In genomic region chr10:133336131-133337078, GRCh38 we compare ENCODE assay signal across 9 cellular contexts. TPM values are rescaled to one million over a fixed set of nuclear protein-coding genes. Genes with fewer than 3 reads are reported as not detected.
DNase-seq lines count a peak whose midpoint lies in the region; ATAC-seq, FAIRE-seq and TF ChIP-seq lines count a peak whose summit lies in the region.
"Had no signal": no experiment of that assay in that cellular context is flagged by ENCODE, and none has a peak within 500 bp of the region (broad histone marks: within the 10 kb centered on the region; RNA-seq: fewer than 3 reads in every experiment).

Gene CALY, minus strand, starts transcription at chr10:133336896. Its CDS starts 7,907 bp downstream, at chr10:133328989.

- no peak within 1 kb of the TSS for H3K27ac ChIP-seq in H1 (ENCODE audit: low read depth, low read length)

- H3K9me3 ChIP-seq in H1 (ENCODE audit: insufficient read depth in 2 of 2, low read depth in 1 of 2, low read length in 1 of 2), result peaks cover 0 to 12% of the 10 kb centered on the region in 2 experiments; a peak in 1 of 4 replicates

- no peak within 1 kb of the TSS for H2BK20ac ChIP-seq in H1 (ENCODE audit: low read length)

- H3K79me1 ChIP-seq in H1 (ENCODE audit: low read depth, low read length), result no peaks in the 10 kb centered on the region

- H3K23me2 ChIP-seq in H1 (ENCODE audit: low read depth, low read length), result peaks cover 32% of the 10 kb centered on the region; the same call in 1 of the 2 replicates

- intact Hi-C loops in posterior cingulate gyrus (cut with DNase I), result no loop called here

- no peak for TF ChIP-seq CTCF in H1 (IDR thresholded peaks at IDR 0.05; ENCODE audit: control extremely low read depth in 1 of 3, insufficient read depth in 1 of 3, low read depth in 1 of 3, low read length in 3 of 3)

- TF ChIP-seq RAD21 in H1 (IDR thresholded peaks at IDR 0.05 in 1 of 2, conservative IDR thresholded peaks at IDR 0.05 in 1 of 2; ENCODE audit: low read depth in 2 of 2, low read length in 2 of 2), result no peak

- H2BK120ac ChIP-seq in H1 (replicated peaks; ENCODE audit: low read depth, low read length), result no peak within 1 kb of the TSS

- TF ChIP-seq EP300 in H1 (IDR thresholded peaks at IDR 0.05; ENCODE audit: borderline replicate concordance in 1 of 2, low read depth in 2 of 2, low read length in 2 of 2), result no peak

- ATAC-seq in GM21576 (IDR thresholded peaks at IDR 0.05; ENCODE audit: unreplicated experiment) (no peak), GM21825 (IDR thresholded peaks at IDR 0.05; ENCODE audit: unreplicated experiment) (no peak)

- H2AK5ac ChIP-seq in H1 (ENCODE audit: low read depth, low read length), result peak within 1 kb of the TSS; percentile 82; the same call in 1 of the 2 replicates

- peaks cover 27 to 58% (median 54%) of the 10 kb centered on the region in 4 experiments for H3K27me3 ChIP-seq in H1 (replicated peaks in 1 of 4; ENCODE audit: control insufficient read depth in 3 of 4, extremely low read depth in 1 of 4, insufficient read depth in 3 of 4, low read length in 3 of 4)

- no peak within 1 kb of the TSS for H3K4ac ChIP-seq in H1 (replicated peaks; ENCODE audit: insufficient read length, low read depth, low read length)

- peak within 1 kb of the TSS; percentile 35 to 64; a peak in 3 of 4 replicates for H3K4me2 ChIP-seq in H1 (ENCODE audit: insufficient read depth in 1 of 2, low read depth in 2 of 2, low read length in 2 of 2)

- no peaks in the 10 kb centered on the region for H3K79me2 ChIP-seq in H1 (ENCODE audit: control insufficient read depth in 1 of 2, insufficient read depth in 2 of 2, low read length in 2 of 2)

- POLR2A ChIA-PET in H1 (lab: Charles Lee; ENCODE audit: partially characterized antibody), result interaction anchor here (0.7 to 2.5 kb wide), 7 partner anchors 8 to 21 kb away, joined by 3 to 8 read pairs (median 3); partner anchors contain the start of genes FUOM and PRAP1

- H4K5ac ChIP-seq in H1 (ENCODE audit: insufficient read length, low read depth, low read length), result no peak within 1 kb of the TSS

- H3K14ac ChIP-seq in H1 (ENCODE audit: insufficient read length), result no peak within 1 kb of the TSS

- TF ChIP-seq POLR2A in H1 (IDR thresholded peaks at IDR 0.05; ENCODE audit: control extremely low read depth in 1 of 2, low read depth in 2 of 2, low read length in 2 of 2), result no peak

- FAIRE-seq in H1 (lab: Jason Lieb, UNC) (no peak), urothelium cell line (lab: Jason Lieb, UNC) (no peak)

- peak within 1 kb of the TSS in 1 of 4 experiments; percentile 58; a peak in 2 of 8 replicates for H3K4me3 ChIP-seq in H1 (ENCODE audit: extremely low read depth in 1 of 4, insufficient read depth in 2 of 4, low read depth in 3 of 4, low read length in 4 of 4)

- CTCF ChIA-PET in H1 (lab: Charles Lee; ENCODE audit: partially characterized antibody), result interaction anchor here (1.0 to 1.5 kb wide), 3 partner anchors 8 to 11 kb away, joined by 3 to 5 read pairs (median 4); partner anchors contain the start of gene PRAP1

- peak within 1 kb of the TSS; percentile 90 for H3K56ac ChIP-seq in H1 (replicated peaks; ENCODE audit: insufficient read length, low read depth, low read length)

- no peak within 1 kb of the TSS for H4K91ac ChIP-seq in H1 (replicated peaks; ENCODE audit: insufficient read length, low read length)

- peak within 1 kb of the TSS; percentile 50; the same call in 1 of the 2 replicates for H2BK12ac ChIP-seq in H1 (ENCODE audit: low read depth, low read length)

- no peak within 1 kb of the TSS for H2BK5ac ChIP-seq in H1 (ENCODE audit: low read depth, low read length)

- no peaks in the 10 kb centered on the region; a peak in 1 of 8 replicates for H3K36me3 ChIP-seq in H1 (ENCODE audit: control insufficient read depth in 2 of 4, insufficient read depth in 4 of 4, low read length in 3 of 4)

- no peak within 1 kb of the TSS for H2AFZ ChIP-seq in H1 (ENCODE audit: low read length)

- H3K9ac ChIP-seq in H1 (replicated peaks in 1 of 4; ENCODE audit: extremely low read depth in 1 of 4, low read depth in 3 of 4, low read length in 3 of 4), result no peak within 1 kb of the TSS

- H3K4me1 ChIP-seq in H1 (replicated peaks in 1 of 4; ENCODE audit: control insufficient read depth in 3 of 4, insufficient read depth in 4 of 4, low read length in 3 of 4), result peaks cover 0 to 18% (median 4%) of the 10 kb centered on the region in 4 experiments; a peak in 5 of 7 replicates

- H3K18ac ChIP-seq in H1 (ENCODE audit: extremely low read depth, low read length), result no peak within 1 kb of the TSS

- no peak within 1 kb of the TSS for H3K23ac ChIP-seq in H1 (ENCODE audit: insufficient read length)

- H4K8ac ChIP-seq in H1 (ENCODE audit: extremely low read depth, insufficient read depth, low read length), result no peak within 1 kb of the TSS; the same call in 1 of the 2 replicates

- 48% methylated on average over 32 of the region's 98 CpGs; no CpG with 5 or more reads in 1 of the 2 experiments for WGBS in H1 (ENCODE audit: extremely low coverage in 1 of 2, insufficient coverage in 1 of 2, insufficient read length in 1 of 2, insufficient replicate concordance in 2 of 2, low coverage in 1 of 2, low lambda C conversion rate in 2 of 2, missing lambda C conversion rate in 1 of 2), 2 experiments

- DNase-seq in NCI-H2196 (lab: John Stamatoyannopoulos, UW; ENCODE audit: unreplicated experiment) (peak; percentile 27), NCI-H2196 treated with DMSO at 0.1 percent for 48 hours (lab: John Stamatoyannopoulos, UW; ENCODE audit: unreplicated experiment) (no peak), H1 (ENCODE audit: low read depth in 1 of 2, low spot score in 2 of 2) (peak in 1 of 2 experiments; percentile 77), posterior cingulate gyrus (peak; percentile 59 to 99 (median 92)), urothelium cell line (ENCODE audit: low spot score) (peak; percentile 80)
- peak; percentile 63 to 66 for DNase-seq in activated CD8-positive, alpha-beta memory T cell treated with anti-CD3 and anti-CD28 coated beads for 1 hour (ENCODE audit: extremely low read depth in 1 of 2, low read depth in 1 of 2)

- peaks cover 0 to 20% of the 10 kb centered on the region in 2 experiments for H4K20me1 ChIP-seq in H1 (replicated peaks in 1 of 2; ENCODE audit: control insufficient read depth in 1 of 2, insufficient read depth in 2 of 2, low read length in 2 of 2)

- H2BK15ac ChIP-seq in H1 (ENCODE audit: low read length), result peak within 1 kb of the TSS; percentile 92; the same call in 1 of the 2 replicates

TF ChIP-seq in H1, 55 proteins besides CTCF, POLR2A, EP300 and RAD21:
- TF ChIP-seq MAX (IDR thresholded peaks at IDR 0.05) (peak; percentile 15; the same call in 1 of the 2 replicates), RBBP5 (IDR thresholded peaks at IDR 0.05; ENCODE audit: borderline replicate concordance, low read depth, low read length) (no peak), SIX5 (IDR thresholded peaks at IDR 0.05; ENCODE audit: low read depth, low read length) (no peak), EZH2 (IDR thresholded peaks at IDR 0.05; ENCODE audit: low read depth, low read length, severe bottlenecking) (peak; percentile 48), NRF1 (IDR thresholded peaks at IDR 0.05; ENCODE audit: low read depth, low read length) (peak; percentile 41), SUZ12 (IDR thresholded peaks at IDR 0.05; ENCODE audit: low read length) (peak; percentile 47; the same call in 1 of the 2 replicates), KDM4A (IDR thresholded peaks at IDR 0.05; ENCODE audit: low read depth, low read length, severe bottlenecking) (no peak)
TF ChIP-seq in H1: peak in this region for 4.

RNA-seq across cellular contexts. Expression of gene CALY, which starts in this region (rescaled TPM):
- 1.3 and 1.7 TPM in 2 replicates for total RNA-seq in H1 (2021; fragmentation: NEBNext Ultra II Directional; extraction: Animal tissue kit (Norgen Biotek cat#: 25700))
- 1.5 and 3.2 TPM in 2 replicates for polyA plus RNA-seq in H1 (2011; rRNA removed)
- polyA plus RNA-seq in H1 (2011; cell fraction: cytosol; rRNA removed), result 1.6 TPM
- 2.1 TPM for polyA plus RNA-seq in H1 (2011; cell fraction: nucleus; rRNA removed)
- 0.88 to 2.4 TPM (median 1.5 TPM) in 4 replicates for polyA plus RNA-seq in H1 (2012, experiment 1 of 2)
- polyA plus RNA-seq in H1 (2012, experiment 2 of 2), result not detected
- polyA plus RNA-seq in H1 (2013, experiment 1 of 2), result 1.7 TPM
- polyA plus RNA-seq in H1 (2013, experiment 2 of 2), result 1.3 TPM
- not detected in 2 replicates for polyA minus RNA-seq in H1 (2011; rRNA and poly(A)+ RNA removed)
- polyA minus RNA-seq in H1 (2011; cell fraction: cytosol; rRNA and poly(A)+ RNA removed), result not detected
- polyA minus RNA-seq in H1 (2011; cell fraction: nucleus; rRNA and poly(A)+ RNA removed), result not detected
- total RNA-seq: pulmonary artery endothelial cell had no signal
